1 cellular context compared by ENCODE assay signal in genomic region chr15:99114511-99115299, GRCh38.
TF ChIP-seq lines count a peak whose summit lies in the region.

No MANE protein-coding gene starts in this region.

TF ChIP-seq in HepG2, 621 proteins besides CTCF, POLR2A, EP300 and RAD21:
- TF ChIP-seq CCAR2 (optimal IDR thresholded peaks at IDR 0.05; ENCODE audit: low read depth, low read length) (no peak), ZNF512B (CRISPR knock-in tag; IDR thresholded peaks at IDR 0.05; ENCODE audit: borderline replicate concordance) (no peak), ATF1 (CRISPR knock-in tag; IDR thresholded peaks at IDR 0.05) (no peak), CBX2 (IDR thresholded peaks at IDR 0.05; ENCODE audit: low read depth, low read length) (no peak), CBX2 (CRISPR knock-in tag; IDR thresholded peaks at IDR 0.05; ENCODE audit: low read depth) (no peak), NR2F1 (CRISPR knock-in tag; IDR thresholded peaks at IDR 0.05) (no peak), JDP2 (CRISPR knock-in tag; IDR thresholded peaks at IDR 0.05; ENCODE audit: borderline replicate concordance) (no peak), ARHGAP35 (CRISPR knock-in tag; IDR thresholded peaks at IDR 0.05; ENCODE audit: borderline replicate concordance) (no peak), TOE1 (CRISPR knock-in tag; IDR thresholded peaks at IDR 0.05) (no peak), TGIF2 (CRISPR knock-in tag; IDR thresholded peaks at IDR 0.05) (no peak), NFKB2 (CRISPR knock-in tag; IDR thresholded peaks at IDR 0.05; ENCODE audit: borderline replicate concordance) (no peak), KLF16 (CRISPR knock-in tag; IDR thresholded peaks at IDR 0.05) (no peak), ZFY (CRISPR knock-in tag; IDR thresholded peaks at IDR 0.05) (no peak), GABPB1 (CRISPR knock-in tag; IDR thresholded peaks at IDR 0.05) (no peak)
- TF ChIP-seq, protein P1, sequence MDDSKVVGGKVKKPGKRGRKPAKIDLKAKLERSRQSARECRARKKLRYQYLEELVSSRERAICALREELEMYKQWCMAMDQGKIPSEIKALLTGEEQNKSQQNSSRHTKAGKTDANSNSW (CRISPR knock-in tag; IDR thresholded peaks at IDR 0.05; ENCODE audit: borderline replicate concordance) = no peak
- TF ChIP-seq, protein P2, sequence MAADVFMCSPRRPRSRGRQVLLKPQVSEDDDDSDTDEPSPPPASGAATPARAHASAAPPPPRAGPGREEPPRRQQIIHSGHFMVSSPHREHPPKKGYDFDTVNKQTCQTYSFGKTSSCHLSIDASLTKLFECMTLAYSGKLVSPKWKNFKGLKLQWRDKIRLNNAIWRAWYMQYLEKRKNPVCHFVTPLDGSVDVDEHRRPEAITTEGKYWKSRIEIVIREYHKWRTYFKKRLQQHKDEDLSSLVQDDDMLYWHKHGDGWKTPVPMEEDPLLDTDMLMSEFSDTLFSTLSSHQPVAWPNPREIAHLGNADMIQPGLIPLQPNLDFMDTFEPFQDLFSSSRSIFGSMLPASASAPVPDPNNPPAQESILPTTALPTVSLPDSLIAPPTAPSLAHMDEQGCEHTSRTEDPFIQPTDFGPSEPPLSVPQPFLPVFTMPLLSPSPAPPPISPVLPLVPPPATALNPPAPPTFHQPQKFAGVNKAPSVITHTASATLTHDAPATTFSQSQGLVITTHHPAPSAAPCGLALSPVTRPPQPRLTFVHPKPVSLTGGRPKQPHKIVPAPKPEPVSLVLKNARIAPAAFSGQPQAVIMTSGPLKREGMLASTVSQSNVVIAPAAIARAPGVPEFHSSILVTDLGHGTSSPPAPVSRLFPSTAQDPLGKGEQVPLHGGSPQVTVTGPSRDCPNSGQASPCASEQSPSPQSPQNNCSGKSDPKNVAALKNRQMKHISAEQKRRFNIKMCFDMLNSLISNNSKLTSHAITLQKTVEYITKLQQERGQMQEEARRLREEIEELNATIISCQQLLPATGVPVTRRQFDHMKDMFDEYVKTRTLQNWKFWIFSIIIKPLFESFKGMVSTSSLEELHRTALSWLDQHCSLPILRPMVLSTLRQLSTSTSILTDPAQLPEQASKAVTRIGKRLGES (CRISPR knock-in tag; IDR thresholded peaks at IDR 0.05; ENCODE audit: borderline replicate concordance) = no peak
- TF ChIP-seq, protein P3, sequence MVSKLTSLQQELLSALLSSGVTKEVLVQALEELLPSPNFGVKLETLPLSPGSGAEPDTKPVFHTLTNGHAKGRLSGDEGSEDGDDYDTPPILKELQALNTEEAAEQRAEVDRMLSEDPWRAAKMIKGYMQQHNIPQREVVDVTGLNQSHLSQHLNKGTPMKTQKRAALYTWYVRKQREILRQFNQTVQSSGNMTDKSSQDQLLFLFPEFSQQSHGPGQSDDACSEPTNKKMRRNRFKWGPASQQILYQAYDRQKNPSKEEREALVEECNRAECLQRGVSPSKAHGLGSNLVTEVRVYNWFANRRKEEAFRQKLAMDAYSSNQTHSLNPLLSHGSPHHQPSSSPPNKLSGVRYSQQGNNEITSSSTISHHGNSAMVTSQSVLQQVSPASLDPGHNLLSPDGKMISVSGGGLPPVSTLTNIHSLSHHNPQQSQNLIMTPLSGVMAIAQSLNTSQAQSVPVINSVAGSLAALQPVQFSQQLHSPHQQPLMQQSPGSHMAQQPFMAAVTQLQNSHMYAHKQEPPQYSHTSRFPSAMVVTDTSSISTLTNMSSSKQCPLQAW (CRISPR knock-in tag; IDR thresholded peaks at IDR 0.05) = no peak
- TF ChIP-seq, protein P4, sequence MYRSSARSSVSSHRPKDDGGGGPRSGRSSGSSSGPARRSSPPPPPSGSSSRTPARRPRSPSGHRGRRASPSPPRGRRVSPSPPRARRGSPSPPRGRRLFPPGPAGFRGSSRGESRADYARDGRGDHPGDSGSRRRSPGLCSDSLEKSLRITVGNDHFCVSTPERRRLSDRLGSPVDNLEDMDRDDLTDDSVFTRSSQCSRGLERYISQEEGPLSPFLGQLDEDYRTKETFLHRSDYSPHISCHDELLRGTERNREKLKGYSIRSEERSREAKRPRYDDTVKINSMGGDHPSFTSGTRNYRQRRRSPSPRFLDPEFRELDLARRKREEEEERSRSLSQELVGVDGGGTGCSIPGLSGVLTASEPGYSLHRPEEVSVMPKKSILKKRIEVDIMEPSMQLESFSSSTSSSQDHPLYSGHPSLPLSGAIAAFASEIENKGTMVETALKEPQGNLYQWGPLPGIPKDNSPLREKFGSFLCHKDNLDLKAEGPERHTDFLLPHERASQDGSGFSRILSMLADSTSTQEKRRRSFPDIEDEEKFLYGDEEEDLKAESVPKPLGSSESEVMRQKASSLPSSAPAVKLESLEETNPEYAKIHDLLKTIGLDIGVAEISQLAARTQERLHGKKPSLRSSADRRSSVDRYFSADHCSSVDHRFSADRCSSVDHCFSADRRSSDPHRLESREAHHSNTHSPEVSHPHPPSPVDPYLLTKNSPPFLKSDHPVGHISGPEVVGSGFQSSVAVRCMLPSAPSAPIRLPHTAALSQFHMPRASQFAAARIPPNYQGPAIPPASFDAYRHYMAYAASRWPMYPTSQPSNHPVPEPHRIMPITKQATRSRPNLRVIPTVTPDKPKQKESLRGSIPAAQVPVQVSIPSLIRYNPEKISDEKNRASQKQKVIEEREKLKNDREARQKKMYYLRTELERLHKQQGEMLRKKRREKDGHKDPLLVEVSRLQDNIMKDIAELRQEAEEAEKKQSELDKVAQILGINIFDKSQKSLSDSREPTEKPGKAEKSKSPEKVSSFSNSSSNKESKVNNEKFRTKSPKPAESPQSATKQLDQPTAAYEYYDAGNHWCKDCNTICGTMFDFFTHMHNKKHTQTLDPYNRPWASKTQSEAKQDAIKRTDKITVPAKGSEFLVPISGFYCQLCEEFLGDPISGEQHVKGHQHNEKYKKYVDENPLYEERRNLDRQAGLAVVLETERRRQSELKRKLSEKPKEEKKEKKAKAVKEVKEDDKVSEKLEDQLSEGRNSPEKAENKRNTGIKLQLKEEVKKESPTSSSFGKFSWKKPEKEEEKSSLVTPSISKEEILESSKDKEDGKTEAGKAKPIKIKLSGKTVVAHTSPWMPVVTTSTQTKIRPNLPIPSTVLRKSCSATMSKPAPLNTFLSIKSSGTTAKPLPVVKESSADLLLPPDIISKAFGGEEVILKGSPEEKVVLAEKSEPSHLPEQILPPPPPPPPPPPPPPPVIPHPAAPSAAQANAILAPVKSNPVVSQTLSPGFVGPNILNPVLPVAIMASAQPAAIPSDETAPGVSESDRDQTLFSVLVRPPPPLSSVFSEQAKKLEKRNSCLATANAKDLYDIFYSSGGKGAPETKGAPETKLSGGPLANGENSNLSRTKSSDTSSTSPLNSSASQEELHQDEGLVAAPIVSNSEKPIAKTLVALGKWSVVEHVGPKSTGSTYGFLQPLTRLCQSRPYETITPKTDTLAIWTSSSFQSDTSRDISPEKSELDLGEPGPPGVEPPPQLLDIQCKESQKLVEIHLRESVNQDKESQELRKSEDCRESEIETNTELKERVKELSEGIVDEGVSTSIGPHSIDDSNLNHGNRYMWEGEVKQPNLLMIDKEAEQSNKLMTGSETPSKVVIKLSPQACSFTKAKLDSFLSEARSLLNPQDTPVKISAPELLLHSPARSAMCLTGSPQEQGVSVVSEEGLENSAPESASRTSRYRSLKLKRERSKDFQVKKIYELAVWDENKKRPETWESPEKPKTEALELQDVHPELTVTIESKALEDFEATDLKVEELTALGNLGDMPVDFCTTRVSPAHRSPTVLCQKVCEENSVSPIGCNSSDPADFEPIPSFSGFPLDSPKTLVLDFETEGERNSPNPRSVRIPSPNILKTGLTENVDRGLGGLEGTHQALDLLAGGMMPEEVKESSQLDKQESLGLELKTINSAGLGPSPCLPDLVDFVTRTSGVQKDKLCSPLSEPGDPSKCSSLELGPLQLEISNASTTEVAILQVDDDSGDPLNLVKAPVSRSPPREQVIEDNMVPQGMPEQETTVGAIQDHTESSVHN (CRISPR knock-in tag; IDR thresholded peaks at IDR 0.05) = no peak
